ENCODE assay signal across 8 cellular contexts in the genomic region with DNA sequence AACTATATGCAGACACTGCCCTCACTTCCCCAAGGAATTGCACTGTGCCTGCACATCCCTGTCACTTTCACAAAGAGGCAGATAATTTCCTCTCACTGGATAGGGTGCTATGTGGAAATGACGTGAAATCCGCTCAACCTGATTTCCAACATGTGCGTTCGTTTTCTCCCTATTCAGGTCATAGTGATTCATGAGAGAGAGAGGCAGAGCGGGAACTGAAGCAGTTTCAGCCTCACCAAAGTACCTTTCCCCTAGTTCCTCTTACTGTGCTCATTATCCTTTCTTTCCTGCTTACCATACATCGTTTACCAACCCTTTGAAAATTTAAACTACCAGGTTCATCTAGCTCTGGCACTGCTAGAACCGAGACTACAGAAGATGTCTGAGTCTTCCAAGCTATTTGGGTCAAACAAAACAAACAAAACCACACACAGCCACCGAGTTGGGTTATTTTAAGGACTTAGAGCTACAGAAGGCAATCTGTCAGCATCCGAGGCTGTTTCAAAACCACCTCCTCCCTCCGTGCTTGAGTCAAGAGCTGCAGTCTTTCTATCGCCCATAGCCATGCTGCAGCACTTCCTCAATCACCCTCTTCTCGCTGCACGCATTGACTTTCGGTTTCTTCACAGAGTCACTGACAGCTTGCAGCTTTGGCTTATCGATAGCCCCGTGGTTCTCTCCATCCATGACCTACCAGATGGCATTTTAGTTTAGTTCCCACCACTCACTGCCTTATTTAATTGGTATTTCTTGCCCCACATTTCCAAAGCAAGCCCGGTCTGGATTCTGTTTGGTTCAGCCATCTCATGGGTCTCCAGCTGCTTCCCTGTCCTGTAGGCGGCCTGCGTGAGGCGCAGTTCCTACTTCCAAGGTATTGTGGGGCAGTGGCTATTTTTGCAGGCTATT.
DNase-seq lines count a peak whose midpoint lies in the region; ATAC-seq and TF ChIP-seq lines count a peak whose summit lies in the region.

No MANE protein-coding gene starts in this region.

- no peak overlapping the region for H3K4me2 ChIP-seq in smooth muscle cell

- no peaks in the 10 kb centered on the region for H3K27me3 ChIP-seq in smooth muscle cell (ENCODE audit: low read depth)

- intact Hi-C loops in activated naive CD4-positive, alpha-beta T cell treated with anti-CD3 and anti-CD28 coated beads for 36 hours (cut with micrococcal nuclease): loop anchor here (1.0 to 10.0 kb wide), 5 partner anchors 155 to 1778 kb away; no protein-coding TSS in a partner anchor

- CTCF ChIA-PET in activated naive CD4-positive, alpha-beta T cell treated with anti-CD3 and anti-CD28 coated beads for 36 hours (lab: Charles Lee): interaction anchor here (0.6 to 0.7 kb wide), 2 partner anchors 16 to 790 kb away, joined by 3 to 5 read pairs; no protein-coding TSS in a partner anchor

- H3K4me3 ChIP-seq in smooth muscle cell: no peak overlapping the region

- H3K27ac Mint-ChIP-seq in activated naive CD4-positive, alpha-beta T cell treated with anti-CD3 and anti-CD28 coated beads for 36 hours: peak overlapping the region; percentile 99
- peak overlapping the region; percentile 90 to 98 (median 96) for H3K27ac Mint-ChIP-seq in immature natural killer cell

- H3K79me2 ChIP-seq in smooth muscle cell (ENCODE audit: low read depth): no peaks in the 10 kb centered on the region

- DNase-seq in D341Med (ENCODE audit: low spot score) (peak; percentile 29), HT1080 (ENCODE audit: low read depth) (peak; percentile 77), SIG-M5 treated with dmso at 0.1 percent for 504 hours (lab: John Stamatoyannopoulos, UW; ENCODE audit: unreplicated experiment) (peak; percentile 98), immature natural killer cell (peak; percentile 63 to 74 (median 73)), smooth muscle cell (lab: John Stamatoyannopoulos, UW; ENCODE audit: unreplicated experiment) (no peak)
- peak; percentile 74 for DNase-seq in activated naive CD4-positive, alpha-beta T cell treated with anti-CD3 and anti-CD28 coated beads for 36 hours
- DNase-seq in stimulated activated CD8-positive, alpha-beta memory T cell treated with anti-CD3 and anti-CD28 coated beads, Interleukin-12 subunit alpha, Interleukin-12 subunit beta, amount 100 ng/mL, for 1 hour (ENCODE audit: low read depth): peak; percentile 25

- no peaks in the 10 kb centered on the region for H3F3A ChIP-seq in smooth muscle cell (ENCODE audit: low read depth)

- H3K36me3 Mint-ChIP-seq in activated naive CD4-positive, alpha-beta T cell treated with anti-CD3 and anti-CD28 coated beads for 36 hours (ENCODE audit: low read depth): no peaks in the 10 kb centered on the region
- no peaks in the 10 kb centered on the region for H3K36me3 Mint-ChIP-seq in immature natural killer cell

- 90% methylated on average over 20 of the region's 20 CpGs for WGBS in smooth muscle cell (ENCODE audit: low lambda C conversion rate)

- peaks cover 17% of the 10 kb centered on the region for H3K4me1 Mint-ChIP-seq in activated naive CD4-positive, alpha-beta T cell treated with anti-CD3 and anti-CD28 coated beads for 36 hours (ENCODE audit: low read depth)
- H3K4me1 Mint-ChIP-seq in immature natural killer cell: peaks cover 21 to 27% of the 10 kb centered on the region in 2 donors

- H3K27me3 Mint-ChIP-seq in activated naive CD4-positive, alpha-beta T cell treated with anti-CD3 and anti-CD28 coated beads for 36 hours (ENCODE audit: low read depth): no peaks in the 10 kb centered on the region
- H3K27me3 Mint-ChIP-seq in immature natural killer cell (ENCODE audit: low read depth in 3 of 3): peaks cover 0 to 2% (median 0%) of the 10 kb centered on the region in 3 donors

- peak; percentile 95 for ATAC-seq in GM21367 (IDR thresholded peaks at IDR 0.05; ENCODE audit: unreplicated experiment)

- no peak for TF ChIP-seq CTCF in smooth muscle cell (IDR thresholded peaks at IDR 0.05; ENCODE audit: borderline replicate concordance, insufficient read depth, poor library complexity, severe bottlenecking)

- no peak overlapping the region for H2AFZ ChIP-seq in smooth muscle cell (ENCODE audit: low read depth)

- no peaks in the 10 kb centered on the region for H4K20me1 ChIP-seq in smooth muscle cell (ENCODE audit: low read depth)

- no peaks in the 10 kb centered on the region for H3K9me3 ChIP-seq in smooth muscle cell (replicated peaks; ENCODE audit: low read depth)

- H3K4me3 Mint-ChIP-seq in activated naive CD4-positive, alpha-beta T cell treated with anti-CD3 and anti-CD28 coated beads for 36 hours: peak overlapping the region; percentile 89
- peak overlapping the region; percentile 87 to 95 (median 93) for H3K4me3 Mint-ChIP-seq in immature natural killer cell

- no peaks in the 10 kb centered on the region for H3K9me3 Mint-ChIP-seq in activated naive CD4-positive, alpha-beta T cell treated with anti-CD3 and anti-CD28 coated beads for 36 hours
- no peaks in the 10 kb centered on the region for H3K9me3 Mint-ChIP-seq in immature natural killer cell

- H3K27ac ChIP-seq in smooth muscle cell (ENCODE audit: low read depth): no peak overlapping the region

- H3K36me3 ChIP-seq in smooth muscle cell (ENCODE audit: low read depth): no peaks in the 10 kb centered on the region

- H3K4me1 ChIP-seq in smooth muscle cell (ENCODE audit: low read depth): no peaks in the 10 kb centered on the region

- no peak overlapping the region for H3K9ac ChIP-seq in smooth muscle cell (ENCODE audit: low read depth)
